In the genomic region with DNA sequence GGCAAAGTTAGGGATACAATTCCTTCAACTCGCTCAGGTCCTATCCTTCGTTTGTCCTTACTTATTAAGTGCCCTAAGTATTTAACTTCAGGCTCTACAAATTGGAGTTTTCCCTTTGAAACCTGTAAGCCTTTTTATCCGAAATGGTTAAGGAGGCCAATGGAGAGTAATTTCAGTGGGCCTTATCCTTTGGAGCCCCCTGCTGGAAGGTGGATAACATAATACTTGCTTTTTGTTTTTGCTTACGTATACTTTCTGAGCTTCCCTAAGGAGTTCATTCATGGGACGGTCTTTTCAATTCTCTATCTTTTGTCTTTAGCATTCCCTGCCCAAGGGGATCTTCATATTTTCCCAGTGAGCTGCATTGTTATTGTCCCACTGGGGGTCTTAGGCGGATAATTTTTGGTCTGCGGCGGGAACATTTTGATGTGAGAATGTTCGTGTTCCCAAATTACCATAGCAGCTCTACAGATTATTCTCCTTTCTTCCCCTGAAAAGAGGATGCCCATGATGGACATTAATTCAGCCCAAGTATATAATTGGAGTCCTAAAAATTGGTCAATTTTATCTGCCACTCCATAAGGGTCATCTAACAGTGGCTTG, we compare ENCODE assay signal across 9 cellular contexts. TPM values are rescaled to one million over a fixed set of nuclear protein-coding genes. Genes with fewer than 3 reads are reported as not detected.
DNase-seq lines count a peak whose midpoint lies in the region; ATAC-seq, FAIRE-seq and TF ChIP-seq lines count a peak whose summit lies in the region.
"Had no signal": no experiment of that assay in that cellular context is flagged by ENCODE, and none has a peak within 500 bp of the region (broad histone marks: within the 10 kb centered on the region; RNA-seq: fewer than 3 reads in every experiment).

No MANE protein-coding gene starts in this region.

- H3K27me3 ChIP-seq in HCT116 (ENCODE audit: insufficient read depth, low read length) (no peaks in the 10 kb centered on the region), HepG2 (ENCODE audit: control insufficient read depth in 1 of 2, insufficient read depth in 2 of 2, low read length in 2 of 2) (0 out of 5 replicates have a peak, but pooled peaks cover 0 to 4% of the 10 kb centered on the region in 2 experiments), transverse colon (no peaks in the 10 kb centered on the region)

- BruUV-seq in HCT116 (replicated peaks; lab: Mats Ljungman, UMichigan) (no TSS peak), HepG2 (replicated peaks; lab: Mats Ljungman, UMichigan) (no TSS peak)

- 40% methylated on average over 9 of the region's 9 CpGs for WGBS in HepG2 (ENCODE audit: low lambda C conversion rate)
- WGBS in transverse colon (ENCODE audit: low coverage in 1 of 2), 2 donors: 65 to 69% methylated on average over 5 to 9 of the region's 9 CpGs

- H3K4me1 ChIP-seq in HCT116 (ENCODE audit: control insufficient read depth in 1 of 2, insufficient read depth in 2 of 2, low read length in 2 of 2) (no peaks in the 10 kb centered on the region), HepG2 (ENCODE audit: insufficient read depth, low read length) (no peaks in the 10 kb centered on the region), transverse colon (no peaks in the 10 kb centered on the region)

- TF ChIP-seq RAD21 in HCT116 (IDR thresholded peaks at IDR 0.05; ENCODE audit: low read depth) (peak; percentile 69), HepG2 (CRISPR knock-in tag; IDR thresholded peaks at IDR 0.05) (peak; percentile 67)

- H3K79me2 ChIP-seq in HCT116 (ENCODE audit: insufficient read depth, low read length) (no peaks in the 10 kb centered on the region), HepG2 (ENCODE audit: insufficient read depth, low read length) (no peaks in the 10 kb centered on the region)

- H3K4me2 ChIP-seq in HCT116 (ENCODE audit: low read length) (no peak overlapping the region), HepG2 (ENCODE audit: low read depth, low read length) (peak overlapping the region; percentile 21; the same call in 1 of the 2 replicates)

- H3K4me3 ChIP-seq in HCT116 (replicated peaks in 1 of 2; ENCODE audit: low read depth in 1 of 2, low read length in 2 of 2) (no peak overlapping the region), choroid plexus epithelial cell (ENCODE audit: low read depth, low read length) (no peak overlapping the region), HepG2 (replicated peaks in 1 of 3; ENCODE audit: insufficient read depth in 1 of 3, low read depth in 2 of 3, low read length in 3 of 3) (no peak overlapping the region), transverse colon (no peak overlapping the region)

- peak; percentile 43 to 68 (median 57); a peak in 5 of 6 replicates for TF ChIP-seq CTCF in HCT116 (IDR thresholded peaks at IDR 0.05 in 2 of 3, conservative IDR thresholded peaks at IDR 0.05 in 1 of 3; ENCODE audit: borderline replicate concordance in 1 of 3, insufficient read depth in 1 of 3, low read depth in 2 of 3, low read length in 2 of 3)
- TF ChIP-seq CTCF in choroid plexus epithelial cell (conservative IDR thresholded peaks at IDR 0.05; ENCODE audit: low read depth, low read length): peak; percentile 72
- TF ChIP-seq CTCF in HepG2 (CRISPR knock-in tag; IDR thresholded peaks at IDR 0.05): peak; percentile 77
- peak; percentile 45 to 64 (median 48) for TF ChIP-seq CTCF in transverse colon (IDR thresholded peaks at IDR 0.05)

- H3K9me3 ChIP-seq in HCT116 (ENCODE audit: control insufficient read depth in 1 of 2, insufficient read depth in 1 of 2, low read depth in 1 of 2, low read length in 2 of 2): peaks cover 5 to 33% of the 10 kb centered on the region in 2 experiments; a peak in 2 of 4 replicates
- H3K9me3 ChIP-seq in HepG2 (ENCODE audit: low read length): peaks cover 33% of the 10 kb centered on the region
- peaks cover 7 to 31% of the 10 kb centered on the region in 2 donors for H3K9me3 ChIP-seq in transverse colon

- CTCF ChIA-PET in HCT116 (lab: Charles Lee) (interaction anchor here (1.2 to 1.7 kb wide), 3 partner anchors 35 to 421 kb away, joined by 4 to 6 read pairs (median 6); partner anchors contain the start of gene TRAPPC8), HepG2 (lab: Yijun Ruan, JAX; ENCODE audit: low intra/inter-chr PET ratio, low total read pairs) (interaction anchor here (1.3 to 1.4 kb wide), 3 partner anchors 20 to 421 kb away, joined by 3 to 8 read pairs (median 5); no protein-coding TSS in a partner anchor)

- DNase-seq in COR-L47 (lab: John Stamatoyannopoulos, UW): peak; percentile 61
- peak; percentile 54 for DNase-seq in HCT116 (ENCODE audit: low read depth, low spot score)
- DNase-seq in RCC 7860 (ENCODE audit: low spot score): no peak
- peak; percentile 71 for DNase-seq in choroid plexus epithelial cell (ENCODE audit: low read depth)
- peak; percentile 68 for DNase-seq in HepG2 (ENCODE audit: low spot score)
- DNase-seq in transverse colon: peak; percentile 18
- DNase-seq in GOT3 (lab: John Stamatoyannopoulos, UW): no peak
- no peak for DNase-seq in stimulated activated naive B cell treated with anti-CD40 and anti-IgM and Interleukin-4, amounts not matched to agents 10 μg/mL and 1 μg/mL and 100 μg/mL, for 72 hours

- H3K9me2 ChIP-seq in HCT116 (ENCODE audit: insufficient read depth): no peaks in the 10 kb centered on the region

- H3K27ac Mint-ChIP-seq in stimulated activated naive B cell treated with anti-CD40 and anti-IgM and Interleukin-4, amounts not matched to agents 10 μg/mL and 1 μg/mL and 100 μg/mL, for 72 hours: no peak overlapping the region
- H3K27ac Mint-ChIP-seq: T-helper 1 cell treated with Interleukin-12 subunit alpha and Interleukin-12 subunit beta and Interleukin-4 antibody, amounts not matched to agents 30 μg/mL and 1 μg/mL, for 36 hours had no signal

- no peak for TF ChIP-seq EP300 in HepG2 (IDR thresholded peaks at IDR 0.05; ENCODE audit: low read depth in 2 of 2, low read length in 2 of 2)
- no peak for TF ChIP-seq EP300 in HepG2 (CRISPR knock-in tag; IDR thresholded peaks at IDR 0.05; ENCODE audit: borderline replicate concordance)
- no peak for TF ChIP-seq EP300 in transverse colon (IDR thresholded peaks at IDR 0.05; ENCODE audit: low read depth)

- POLR2A ChIA-PET in HCT116 (lab: Charles Lee) (no interaction called here), HepG2 (lab: Yijun Ruan, JAX) (interaction anchor here (1.1 kb wide), 1 partner anchor 34 kb away, joined by 3 read pairs; the partner anchor contains the start of gene TRAPPC8)

- H3K9ac ChIP-seq in HCT116 (ENCODE audit: low read length) (no peak overlapping the region), HepG2 (ENCODE audit: insufficient read depth, low read depth, low read length) (no peak overlapping the region)

- H3K27ac ChIP-seq in HCT116 (ENCODE audit: low read depth, low read length) (no peak overlapping the region), HepG2 (ENCODE audit: extremely low read length, insufficient read depth, low read length) (no peak overlapping the region), transverse colon (no peak overlapping the region)

- in situ Hi-C loops in HepG2 (cut with HindIII; ENCODE audit: extremely low pct_ligation_motif_present, low pct_unique_long_range_greater_than_20kb) (loop anchor here (10.0 kb wide), 1 partner anchor 423 kb away; no protein-coding TSS in a partner anchor), transverse colon (cut with MboI; ENCODE audit: low pct_ligation_motif_present in 1 of 4, low pct_unique_long_range_greater_than_20kb in 1 of 4, low sequenced_read_pairs in 3 of 4) (loop anchor here in 1 of 4 donors (10.0 kb wide), 1 partner anchor 243 kb away; no protein-coding TSS in a partner anchor)

- H3K27me3 Mint-ChIP-seq in stimulated activated naive B cell treated with anti-CD40 and anti-IgM and Interleukin-4, amounts not matched to agents 10 μg/mL and 1 μg/mL and 100 μg/mL, for 72 hours: peaks cover 0 to 4% of the 10 kb centered on the region in 2 donors

- no peaks in the 10 kb centered on the region for H3K4me1 Mint-ChIP-seq in stimulated activated naive B cell treated with anti-CD40 and anti-IgM and Interleukin-4, amounts not matched to agents 10 μg/mL and 1 μg/mL and 100 μg/mL, for 72 hours

- H3K4me3 Mint-ChIP-seq in stimulated activated naive B cell treated with anti-CD40 and anti-IgM and Interleukin-4, amounts not matched to agents 10 μg/mL and 1 μg/mL and 100 μg/mL, for 72 hours: no peak overlapping the region
- H3K4me3 Mint-ChIP-seq: T-helper 1 cell treated with Interleukin-12 subunit alpha and Interleukin-12 subunit beta and Interleukin-4 antibody, amounts not matched to agents 30 μg/mL and 1 μg/mL, for 36 hours had no signal

- RAD21 ChIA-PET in HCT116 (lab: Charles Lee; ENCODE audit: low non-redundant PET in 1 of 2, low total read pairs in 2 of 2, uncharacterized antibody in 2 of 2, unreplicated experiment in 2 of 2): interaction anchor here in 1 of 2 experiments (0.7 kb wide), 1 partner anchor 226 kb away, joined by 3 read pairs; no protein-coding TSS in a partner anchor

- H3K36me3 ChIP-seq in HCT116 (ENCODE audit: control insufficient read depth in 1 of 2, insufficient read depth in 2 of 2, low read length in 2 of 2): no peaks in the 10 kb centered on the region
- H3K36me3 ChIP-seq in HepG2 (replicated peaks in 1 of 2; ENCODE audit: control insufficient read depth in 1 of 2, insufficient read depth in 2 of 2, low read length in 2 of 2): no peaks in the 10 kb centered on the region
- H3K36me3 ChIP-seq in transverse colon: no peaks in the 10 kb centered on the region

- peaks cover 25% of the 10 kb centered on the region in 2 donors for H3K9me3 Mint-ChIP-seq in stimulated activated naive B cell treated with anti-CD40 and anti-IgM and Interleukin-4, amounts not matched to agents 10 μg/mL and 1 μg/mL and 100 μg/mL, for 72 hours

- FAIRE-seq in RCC 7860 (lab: Jason Lieb, UNC): peak; percentile 10
- FAIRE-seq in HepG2 (lab: Jason Lieb, UNC): peak; percentile 53

- H2AFZ ChIP-seq in HCT116 (ENCODE audit: low read depth, low read length, poor library complexity, severe bottlenecking) (no peak overlapping the region), HepG2 (ENCODE audit: low read length) (no peak overlapping the region)

- H3K36me3 Mint-ChIP-seq in stimulated activated naive B cell treated with anti-CD40 and anti-IgM and Interleukin-4, amounts not matched to agents 10 μg/mL and 1 μg/mL and 100 μg/mL, for 72 hours: peaks cover 16 to 21% of the 10 kb centered on the region in 2 donors

- H4K20me1 ChIP-seq in HCT116 (ENCODE audit: insufficient read depth): no peaks in the 10 kb centered on the region
- H4K20me1 ChIP-seq in HepG2 (ENCODE audit: insufficient read depth, low read length): no peaks in the 10 kb centered on the region

- ATAC-seq in HCT116 (peak; percentile 70; the same call in 1 of the 2 replicates), HepG2 (peak; percentile 83)
- no peak for ATAC-seq in stimulated activated naive B cell treated with anti-CD40 and anti-IgM and Interleukin-4, amounts not matched to agents 10 μg/mL and 1 μg/mL and 100 μg/mL, for 72 hours (replicated peaks)

- intact Hi-C loops in HCT116 (cut with micrococcal nuclease) (loop anchor here (2.0 kb wide), 1 partner anchor 21 kb away; no protein-coding TSS in a partner anchor), HepG2 (cut with micrococcal nuclease; ENCODE audit: unreplicated experiment) (loop anchor here (1.0 to 10.0 kb wide), 4 partner anchors 35 to 423 kb away; partner anchors contain the start of gene TRAPPC8), transverse colon (cut with DNase I; ENCODE audit: low total_unique reads) (loop anchor here (10.0 kb wide), 2 partner anchors 243 to 403 kb away; no protein-coding TSS in a partner anchor)

- TF ChIP-seq POLR2A in HCT116 (IDR thresholded peaks at IDR 0.05; ENCODE audit: borderline replicate concordance, extremely low read depth, insufficient read depth, insufficient read length): no peak
- no peak for TF ChIP-seq POLR2A in HepG2 (IDR thresholded peaks at IDR 0.05; ENCODE audit: insufficient read depth in 1 of 2, low read depth in 2 of 2, low read length in 2 of 2)
- TF ChIP-seq POLR2A in transverse colon (IDR thresholded peaks at IDR 0.05): no peak

RNA-seq across cellular contexts. Expression of gene TRAPPC8, which starts 34.4 kb away (rescaled TPM):
- 30.4 TPM for total RNA-seq in HCT116 (2021; ENCODE audit: unreplicated experiment)
- 8.3 and 13.0 TPM in 2 replicates for polyA plus RNA-seq in HCT116 (2012)
- total RNA-seq in HepG2 (2016; rRNA removed; fragmentation: Illumina TruSeq; extraction: Trizol): 34.6 and 45.0 TPM in 2 replicates
- 8.7 and 10.0 TPM in 2 replicates for total RNA-seq in HepG2 (2016; cell fraction: cytosol; rRNA removed; fragmentation: Illumina TruSeq; extraction: Trizol; ENCODE audit: low read depth)
- 31.8 and 46.7 TPM in 2 replicates for total RNA-seq in HepG2 (2016; cell fraction: insoluble cytoplasmic fraction; rRNA removed; fragmentation: Illumina TruSeq; extraction: Trizol)
- total RNA-seq in HepG2 (2016; cell fraction: membrane; rRNA removed; fragmentation: Illumina TruSeq; extraction: Trizol): 13.8 and 16.5 TPM in 2 replicates
- 35.1 and 38.8 TPM in 2 replicates for total RNA-seq in HepG2 (2016; cell fraction: nucleus; rRNA removed; fragmentation: Illumina TruSeq; extraction: Trizol)
- 38.8 and 50.8 TPM in 2 replicates for polyA plus RNA-seq in HepG2 (2011; rRNA removed)
- 17.0 and 26.8 TPM in 2 replicates for polyA plus RNA-seq in HepG2 (2011; cell fraction: cytosol; rRNA removed)
- polyA plus RNA-seq in HepG2 (2011; cell fraction: nucleus; rRNA removed): 35.2 and 47.9 TPM in 2 replicates
- polyA plus RNA-seq in HepG2 (2012): 16.7 and 19.4 TPM in 2 replicates
- polyA plus RNA-seq in HepG2 (2016; cell fraction: cytosol; fragmentation: Illumina TruSeq; extraction: Trizol; ENCODE audit: low read depth): 0.72 and 1.8 TPM in 2 replicates
- polyA plus RNA-seq in HepG2 (2016; cell fraction: insoluble cytoplasmic fraction; fragmentation: Illumina TruSeq; extraction: Trizol; ENCODE audit: low read depth): 23.4 and 25.5 TPM in 2 replicates
- polyA plus RNA-seq in HepG2 (2016; cell fraction: membrane; fragmentation: Illumina TruSeq; extraction: Trizol; ENCODE audit: low read depth): 3.3 and 3.4 TPM in 2 replicates
- polyA plus RNA-seq in HepG2 (2016; cell fraction: nucleus; fragmentation: Illumina TruSeq; extraction: Trizol; ENCODE audit: insufficient read depth, low read depth): 42.0 and 43.4 TPM in 2 replicates
- 50.6 and 78.7 TPM in 2 replicates for polyA minus RNA-seq in HepG2 (2011; rRNA and poly(A)+ RNA removed; ENCODE audit: low replicate concordance)
- polyA minus RNA-seq in HepG2 (2011; cell fraction: cytosol; rRNA and poly(A)+ RNA removed): 19.3 and 20.6 TPM in 2 replicates
- 71.1 and 78.2 TPM in 2 replicates for polyA minus RNA-seq in HepG2 (2011; cell fraction: nucleus; rRNA and poly(A)+ RNA removed)
- 10 to 100 TPM; 51.5 to 69.9 (median 55.0) TPM for total RNA-seq in transverse colon

RNA-seq across cellular contexts. Expression of gene RNF125, which starts 41.3 kb away (rescaled TPM):
- total RNA-seq in HCT116 (2021; ENCODE audit: unreplicated experiment): 7.4 TPM
- 3.6 and 4.5 TPM in 2 replicates for polyA plus RNA-seq in HCT116 (2012)
- total RNA-seq in HepG2 (2016; rRNA removed; fragmentation: Illumina TruSeq; extraction: Trizol): 0.58 and 1.3 TPM in 2 replicates
- total RNA-seq in HepG2 (2016; cell fraction: cytosol; rRNA removed; fragmentation: Illumina TruSeq; extraction: Trizol; ENCODE audit: low read depth): 0.09 TPM in 1 of 2 replicates, not detected in the other
- total RNA-seq in HepG2 (2016; cell fraction: insoluble cytoplasmic fraction; rRNA removed; fragmentation: Illumina TruSeq; extraction: Trizol): 0.51 and 0.80 TPM in 2 replicates
- 0.28 and 0.62 TPM in 2 replicates for total RNA-seq in HepG2 (2016; cell fraction: membrane; rRNA removed; fragmentation: Illumina TruSeq; extraction: Trizol)
- total RNA-seq in HepG2 (2016; cell fraction: nucleus; rRNA removed; fragmentation: Illumina TruSeq; extraction: Trizol): 0.19 and 0.40 TPM in 2 replicates
- 0.84 and 1.8 TPM in 2 replicates for polyA plus RNA-seq in HepG2 (2011; rRNA removed)
- polyA plus RNA-seq in HepG2 (2011; cell fraction: cytosol; rRNA removed): 0.48 and 0.85 TPM in 2 replicates
- polyA plus RNA-seq in HepG2 (2011; cell fraction: nucleus; rRNA removed): 0.45 and 0.68 TPM in 2 replicates
- 2.5 and 4.1 TPM in 2 replicates for polyA plus RNA-seq in HepG2 (2012)
- polyA plus RNA-seq in HepG2 (2016; cell fraction: cytosol; fragmentation: Illumina TruSeq; extraction: Trizol; ENCODE audit: low read depth): 0.02 and 0.08 TPM in 2 replicates
- polyA plus RNA-seq in HepG2 (2016; cell fraction: insoluble cytoplasmic fraction; fragmentation: Illumina TruSeq; extraction: Trizol; ENCODE audit: low read depth): 0.53 and 0.69 TPM in 2 replicates
- polyA plus RNA-seq in HepG2 (2016; cell fraction: membrane; fragmentation: Illumina TruSeq; extraction: Trizol; ENCODE audit: low read depth): 0.14 TPM in 2 replicates
- 0.45 and 0.85 TPM in 2 replicates for polyA plus RNA-seq in HepG2 (2016; cell fraction: nucleus; fragmentation: Illumina TruSeq; extraction: Trizol; ENCODE audit: insufficient read depth, low read depth)
- 1.5 and 6.9 TPM in 2 replicates for polyA minus RNA-seq in HepG2 (2011; rRNA and poly(A)+ RNA removed; ENCODE audit: low replicate concordance)
- 0.44 and 0.69 TPM in 2 replicates for polyA minus RNA-seq in HepG2 (2011; cell fraction: cytosol; rRNA and poly(A)+ RNA removed)
- 1.8 and 3.2 TPM in 2 replicates for polyA minus RNA-seq in HepG2 (2011; cell fraction: nucleus; rRNA and poly(A)+ RNA removed)
- 10 to 100 TPM in 2 of 4 donors, 1 to 10 TPM in 2; 7.9 to 12.1 (median 10.3) TPM for total RNA-seq in transverse colon

Comparison
In these comparisons a context has a peak if more than half of its experiments do, and no peak if none do; other contexts are left out.
1. DNase-seq: peak in COR-L47 (single experiment), HCT116 (single experiment), choroid plexus epithelial cell (single experiment), HepG2 (single experiment) and transverse colon (single experiment); none in RCC 7860 (single experiment), GOT3 (single experiment) and stimulated activated naive B cell treated with anti-CD40 and anti-IgM and Interleukin-4, amounts not matched to agents 10 μg/mL and 1 μg/mL and 100 μg/mL, for 72 hours (single experiment).
2. ATAC-seq: peak in HCT116 (single experiment) and HepG2 (single experiment); none in stimulated activated naive B cell treated with anti-CD40 and anti-IgM and Interleukin-4, amounts not matched to agents 10 μg/mL and 1 μg/mL and 100 μg/mL, for 72 hours (0 of 2).
3. Peak in every context shown above with its lines, with median percentiles within 50 percentile points of each other: CTCF ChIP-seq.